ENCODE assay signal across 23 cellular contexts in genomic region chr9:137106662-137107292, GRCh38. TPM values are rescaled to one million over a fixed set of nuclear protein-coding genes. Genes with fewer than 3 reads are reported as not detected.
DNase-seq lines count a peak whose midpoint lies in the region; ATAC-seq, FAIRE-seq and TF ChIP-seq lines count a peak whose summit lies in the region.
"Had no signal": no experiment of that assay in that cellular context is flagged by ENCODE, and none has a peak within 500 bp of the region (broad histone marks: within the 10 kb centered on the region; RNA-seq: fewer than 3 reads in every experiment).

No MANE protein-coding gene starts in this region.

- H3K9me3 ChIP-seq in left ventricle myocardium inferior (replicated peaks), result no peaks in the 10 kb centered on the region
- H3K9me3 ChIP-seq in HCT116 (ENCODE audit: control insufficient read depth in 1 of 2, insufficient read depth in 1 of 2, low read depth in 1 of 2, low read length in 2 of 2), result peaks cover 0 to 17% of the 10 kb centered on the region in 2 experiments; a peak in 1 of 4 replicates
- peaks cover 21% of the 10 kb centered on the region for H3K9me3 ChIP-seq in K562 (replicated peaks; ENCODE audit: control insufficient read depth, insufficient read depth, low read depth, low read length)
- no peaks in the 10 kb centered on the region for H3K9me3 ChIP-seq in osteoblast (ENCODE audit: low read depth, low read length)
- H3K9me3 ChIP-seq in Caco-2, result no peaks in the 10 kb centered on the region
- H3K9me3 ChIP-seq: HAP-1 had no signal

- H3K4me1 Mint-ChIP-seq in Caco-2 (ENCODE audit: low read depth, unreplicated experiment), result no peaks in the 10 kb centered on the region

- H4K20me1 ChIP-seq in HCT116 (ENCODE audit: insufficient read depth) (no peaks in the 10 kb centered on the region), K562 (replicated peaks; ENCODE audit: control insufficient read depth, insufficient read depth, low read length) (no peaks in the 10 kb centered on the region), osteoblast (ENCODE audit: insufficient read depth, low read length) (peaks cover 14% of the 10 kb centered on the region)

- no peak for FAIRE-seq in K562 (lab: Jason Lieb, UNC)
- FAIRE-seq: A549, D721Med, G401.6, GM12892, GM18507 had no signal

- ATAC-seq in Right ventricle myocardium inferior (no peak), HCT116 (0 out of 2 replicates have a peak, but pooled peaks have one; percentile 7), K562 (no peak)
- ATAC-seq: A549; CD8-positive, alpha-beta T cell had no signal

- TF ChIP-seq CTCF in left ventricle myocardium inferior (IDR thresholded peaks at IDR 0.05; ENCODE audit: borderline replicate concordance) (no peak), HCT116 (IDR thresholded peaks at IDR 0.05 in 2 of 3, conservative IDR thresholded peaks at IDR 0.05 in 1 of 3; ENCODE audit: borderline replicate concordance in 1 of 3, insufficient read depth in 1 of 3, low read depth in 2 of 3, low read length in 2 of 3) (no peak), K562 (IDR thresholded peaks at IDR 0.05 in 2 of 3, conservative IDR thresholded peaks at IDR 0.05 in 1 of 3; ENCODE audit: insufficient read depth in 2 of 3, low read depth in 1 of 3, low read length in 3 of 3) (no peak), osteoblast (IDR thresholded peaks at IDR 0.05; ENCODE audit: extremely low read depth, low read depth, low read length) (no peak), Caco-2 (IDR thresholded peaks at IDR 0.05; ENCODE audit: insufficient read depth in 1 of 2, low read depth in 1 of 2, low read length in 1 of 2, severe bottlenecking in 1 of 2, unreplicated experiment in 1 of 2) (no peak)

- H3K4me2 ChIP-seq in HCT116 (ENCODE audit: low read length) (no peak overlapping the region), K562 (ENCODE audit: insufficient read depth, low read length) (no peak overlapping the region), osteoblast (ENCODE audit: insufficient read depth, low read length) (no peak overlapping the region)
- H3K4me2 ChIP-seq: A549 had no signal

- no peaks in the 10 kb centered on the region for H3K27me3 Mint-ChIP-seq in Caco-2 (ENCODE audit: insufficient read depth, unreplicated experiment)

- H3K4me3 ChIP-seq in left ventricle myocardium inferior (no peak overlapping the region), HCT116 (replicated peaks in 1 of 2; ENCODE audit: low read depth in 1 of 2, low read length in 2 of 2) (no peak overlapping the region), K562 (no peak overlapping the region), osteoblast (ENCODE audit: insufficient read depth, low read length) (no peak overlapping the region), Caco-2 (ENCODE audit: low read depth, low read length) (no peak overlapping the region)
- H3K4me3 ChIP-seq: A549, GM23248, HAP-1 had no signal

- H3K79me2 ChIP-seq in HCT116 (ENCODE audit: insufficient read depth, low read length) (0 out of 2 replicates have a peak, but pooled peaks cover under 1% of the 10 kb centered on the region), K562 (ENCODE audit: control insufficient read depth, insufficient read depth, low read length) (no peaks in the 10 kb centered on the region), osteoblast (ENCODE audit: insufficient read depth, low read length) (no peaks in the 10 kb centered on the region)

- H3K9ac ChIP-seq in HCT116 (ENCODE audit: low read length) (no peak overlapping the region), K562 (ENCODE audit: insufficient read depth in 1 of 2, low read depth in 2 of 2, low read length in 2 of 2) (no peak overlapping the region)
- H3K9ac ChIP-seq: GM23248 had no signal

- no peaks in the 10 kb centered on the region for H3K9me1 ChIP-seq in K562 (ENCODE audit: control insufficient read depth, insufficient read depth, low read length)

- DNase-seq in Right ventricle myocardium inferior (ENCODE audit: missing footprints) (peak; percentile 35), left ventricle myocardium inferior (no peak), HCT116 (ENCODE audit: low read depth, low spot score) (no peak), K562 (ENCODE audit: extremely low read depth in 1 of 4, low spot score in 3 of 4) (no peak), osteoblast (ENCODE audit: insufficient read length, low spot score, missing footprints) (peak; percentile 45), NCI-H187 treated with DMSO at 0.1 percent for 48 hours (lab: John Stamatoyannopoulos, UW) (no peak), NCI-H2107 treated with DMSO at 0.1 percent for 48 hours (lab: John Stamatoyannopoulos, UW; ENCODE audit: unreplicated experiment) (no peak), Caco-2 (no peak)
- DNase-seq: AML-193; CD8-positive, alpha-beta T cell; GM23248; HFFc6; IMR-90 had no signal

- POLR2A ChIA-PET in HCT116 (lab: Charles Lee), result no interaction called here
- POLR2A ChIA-PET in K562 (lab: Yijun Ruan, JAX), result interaction anchor here (0.7 to 1.2 kb wide), 7 partner anchors 9 to 23 kb away, joined by 3 to 5 read pairs (median 4); partner anchors contain the start of gene MAN1B1
- POLR2A ChIA-PET in Caco-2 (lab: Charles Lee), result interaction anchor here (0.6 kb wide), 1 partner anchor 27 kb away, joined by 3 read pairs; no protein-coding TSS in a partner anchor

- H3K27ac Mint-ChIP-seq in Caco-2 (ENCODE audit: unreplicated experiment), result no peak overlapping the region
- H3K27ac Mint-ChIP-seq: CD8-positive, alpha-beta T cell; HFFc6 had no signal

- 95% methylated on average over 23 of the region's 29 CpGs for WGBS in K562 (ENCODE audit: insufficient coverage, low coverage, missing lambda C conversion rate)

- TF ChIP-seq RAD21 in HCT116 (IDR thresholded peaks at IDR 0.05; ENCODE audit: low read depth) (no peak), K562 (CRISPR knock-in tag; conservative IDR thresholded peaks at IDR 0.05 in 1 of 2, IDR thresholded peaks at IDR 0.05 in 1 of 2) (no peak)

- H3K36me3 ChIP-seq in left ventricle myocardium inferior (peaks cover 92% of the 10 kb centered on the region), HCT116 (ENCODE audit: control insufficient read depth in 1 of 2, insufficient read depth in 2 of 2, low read length in 2 of 2) (peaks cover 9 to 58% of the 10 kb centered on the region in 2 experiments), K562 (ENCODE audit: control insufficient read depth, insufficient read depth, low read length) (peaks cover 97% of the 10 kb centered on the region), osteoblast (ENCODE audit: insufficient read depth, low read length) (peaks cover 42% of the 10 kb centered on the region), Caco-2 (ENCODE audit: control insufficient read depth, insufficient read depth, low read length) (peaks cover 19% of the 10 kb centered on the region)

- no TSS peak for BruUV-seq in HCT116 (replicated peaks; lab: Mats Ljungman, UMichigan)
- no TSS peak for BruUV-seq in K562 (replicated peaks; lab: Mats Ljungman, UMichigan)
- BruUV-seq in Caco-2 (replicated peaks; lab: Mats Ljungman, UMichigan), result no TSS peak

- peaks cover 18% of the 10 kb centered on the region for H3K36me3 Mint-ChIP-seq in Caco-2 (ENCODE audit: insufficient read depth, unreplicated experiment)

- H3K27me3 ChIP-seq in left ventricle myocardium inferior (ENCODE audit: low read depth), result no peaks in the 10 kb centered on the region
- no peaks in the 10 kb centered on the region for H3K27me3 ChIP-seq in HCT116 (ENCODE audit: insufficient read depth, low read length)
- H3K27me3 ChIP-seq in K562 (ENCODE audit: control insufficient read depth in 2 of 2, insufficient read depth in 2 of 2, low read length in 2 of 2), result no peaks in the 10 kb centered on the region
- H3K27me3 ChIP-seq in osteoblast (ENCODE audit: insufficient read depth, low read length), result no peaks in the 10 kb centered on the region
- no peaks in the 10 kb centered on the region for H3K27me3 ChIP-seq in Caco-2 (replicated peaks; ENCODE audit: control insufficient read depth, insufficient read depth, low read length)

- H3K4me1 ChIP-seq in left ventricle myocardium inferior (no peaks in the 10 kb centered on the region), HCT116 (ENCODE audit: control insufficient read depth in 1 of 2, insufficient read depth in 2 of 2, low read length in 2 of 2) (no peaks in the 10 kb centered on the region), K562 (replicated peaks in 1 of 2; ENCODE audit: control insufficient read depth in 2 of 2, insufficient read depth in 2 of 2, low read length in 2 of 2) (peaks cover 0 to 48% of the 10 kb centered on the region in 2 experiments; a peak in 2 of 5 replicates), osteoblast (ENCODE audit: insufficient read depth, low read length) (no peaks in the 10 kb centered on the region), Caco-2 (no peaks in the 10 kb centered on the region)
- H3K4me1 ChIP-seq: A549, HAP-1 had no signal

- no peak overlapping the region for H2AFZ ChIP-seq in HCT116 (ENCODE audit: low read depth, low read length, poor library complexity, severe bottlenecking)
- no peak overlapping the region for H2AFZ ChIP-seq in K562 (ENCODE audit: low read depth, low read length)
- no peak overlapping the region for H2AFZ ChIP-seq in osteoblast (ENCODE audit: low read length)
- H2AFZ ChIP-seq: GM23248 had no signal

- RAD21 ChIA-PET in HCT116 (lab: Charles Lee; ENCODE audit: low non-redundant PET in 1 of 2, low total read pairs in 2 of 2, uncharacterized antibody in 2 of 2, unreplicated experiment in 2 of 2), result no interaction called here

- CTCF ChIA-PET in HCT116 (lab: Charles Lee) (no interaction called here), K562 (lab: Yijun Ruan, JAX; ENCODE audit: low intra/inter-chr PET ratio) (no interaction called here), Caco-2 (lab: Charles Lee) (no interaction called here)

- no peak overlapping the region for H3K4me3 Mint-ChIP-seq in Caco-2 (ENCODE audit: unreplicated experiment)
- H3K4me3 Mint-ChIP-seq: CD8-positive, alpha-beta T cell; HFFc6 had no signal

- TF ChIP-seq POLR2A in HCT116 (IDR thresholded peaks at IDR 0.05; ENCODE audit: borderline replicate concordance, extremely low read depth, insufficient read depth, insufficient read length) (no peak), K562 (conservative IDR thresholded peaks at IDR 0.05) (no peak)

- intact Hi-C loops in Right ventricle myocardium inferior (cut with DNase I) (no loop called here), left ventricle myocardium inferior (cut with micrococcal nuclease) (no loop called here), HCT116 (cut with micrococcal nuclease) (no loop called here), K562 (cut with micrococcal nuclease) (no loop called here), Caco-2 (cut with micrococcal nuclease; ENCODE audit: unreplicated experiment) (no loop called here)

- TF ChIP-seq EP300 in K562 (IDR thresholded peaks at IDR 0.05; ENCODE audit: low read length), result no peak

- H3K9me2 ChIP-seq in HCT116 (ENCODE audit: insufficient read depth), result no peaks in the 10 kb centered on the region

- in situ Hi-C loops in K562 (cut with MboI), result no loop called here

- H3K27ac ChIP-seq in left ventricle myocardium inferior (replicated peaks) (no peak overlapping the region), HCT116 (ENCODE audit: low read depth, low read length) (no peak overlapping the region; the same call in 1 of the 2 replicates), K562 (ENCODE audit: extremely low read depth, low read depth, low read length) (no peak overlapping the region), osteoblast (ENCODE audit: low read depth, low read length) (no peak overlapping the region)
- H3K27ac ChIP-seq: 22Rv1, A549, GM23248, HL-60 had no signal

- H3K9me3 Mint-ChIP-seq in Caco-2 (ENCODE audit: unreplicated experiment), result no peaks in the 10 kb centered on the region
- H3K9me3 Mint-ChIP-seq: CD8-positive, alpha-beta T cell; HFFc6 had no signal

RNA-seq across cellular contexts. Expression of gene DPP7, which starts 7.8 kb away (rescaled TPM):
- 143 TPM for total RNA-seq in Right ventricle myocardium inferior
- 130 TPM for total RNA-seq in left ventricle myocardium inferior
- total RNA-seq in HCT116 (2021; ENCODE audit: unreplicated experiment), result 291 TPM
- polyA plus RNA-seq in HCT116 (2012), result 302 and 326 TPM in 2 replicates
- total RNA-seq in K562 (2011; cell fraction: chromatin; rRNA removed; ENCODE audit: low replicate concordance), result 175 and 615 TPM in 2 replicates
- 837 and 852 TPM in 2 replicates for total RNA-seq in K562 (2011; cell fraction: nucleolus; rRNA removed)
- total RNA-seq in K562 (2011; cell fraction: nucleoplasm; rRNA removed), result 311 and 347 TPM in 2 replicates
- total RNA-seq in K562 (2014; rRNA removed), result 231 and 272 TPM in 2 replicates
- total RNA-seq in K562 (2014; rRNA removed; fragmentation: Illumina TruSeq; extraction: Trizol), result 11.3 and 24.9 TPM in 2 replicates
- total RNA-seq in K562 (2015; rRNA removed; fragmentation: Illumina TruSeq; extraction: Trizol), result 140 and 141 TPM in 2 replicates
- 311 and 322 TPM in 2 replicates for total RNA-seq in K562 (2021)
- polyA plus RNA-seq in K562 (2011; rRNA removed), result 132 and 158 TPM in 2 replicates
- 141 and 377 TPM in 2 replicates for polyA plus RNA-seq in K562 (2011; cell fraction: cytosol; rRNA removed)
- 1,627 and 2,902 TPM in 2 replicates for polyA plus RNA-seq in K562 (2011; cell fraction: nucleus; rRNA removed)
- 245 and 282 TPM in 2 replicates for polyA plus RNA-seq in K562 (2012)
- 48.4 and 105 TPM in 2 replicates for polyA plus RNA-seq in K562 (2014; fragmentation: Illumina TruSeq; extraction: Trizol)
- polyA plus RNA-seq in K562 (2014; fragmentation: Nextera tagmentation; extraction: Ambion mirVana), result 1 to 10 TPM in 1 of 2 experiments, under 1 TPM in 1; 0.99 to 4.1 TPM
- polyA plus RNA-seq in K562 (2014; rRNA removed), result 352 and 365 TPM in 2 replicates
- polyA minus RNA-seq in K562 (2011; rRNA and poly(A)+ RNA removed), result 9.4 and 25.8 TPM in 2 replicates
- polyA minus RNA-seq in K562 (2011; cell fraction: cytosol; rRNA and poly(A)+ RNA removed), result 61.7 and 63.0 TPM in 2 replicates
- polyA minus RNA-seq in K562 (2011; cell fraction: nucleus; rRNA and poly(A)+ RNA removed), result 112 and 134 TPM in 2 replicates
- total RNA-seq in osteoblast, result 66.6 and 74.6 TPM in 2 replicates
- 230 and 247 TPM in 2 replicates for total RNA-seq in Caco-2 (2022)

RNA-seq across cellular contexts. Expression of gene MAN1B1, which starts 20.0 kb away (rescaled TPM):
- total RNA-seq in Right ventricle myocardium inferior (20.4 TPM), left ventricle myocardium inferior (20.6 TPM), HCT116 (2021; ENCODE audit: unreplicated experiment) (50.9 TPM), K562 (2014; rRNA removed) (30.1 and 35.1 TPM in 2 replicates), K562 (2014; rRNA removed; fragmentation: Illumina TruSeq; extraction: Trizol) (14.4 and 14.8 TPM in 2 replicates), K562 (2015; rRNA removed; fragmentation: Illumina TruSeq; extraction: Trizol) (21.0 and 21.6 TPM in 2 replicates), K562 (2021) (33.9 and 36.6 TPM in 2 replicates), osteoblast (94.1 and 103 TPM in 2 replicates), Caco-2 (2022) (57.7 and 58.0 TPM in 2 replicates)
- 53.6 and 53.7 TPM in 2 replicates for polyA plus RNA-seq in HCT116 (2012)
- 158 and 355 TPM in 2 replicates for total RNA-seq in K562 (2011; cell fraction: chromatin; rRNA removed; ENCODE audit: low replicate concordance)
- 181 and 194 TPM in 2 replicates for total RNA-seq in K562 (2011; cell fraction: nucleolus; rRNA removed)
- total RNA-seq in K562 (2011; cell fraction: nucleoplasm; rRNA removed), result 119 and 136 TPM in 2 replicates
- polyA plus RNA-seq in K562 (2011; rRNA removed) (27.3 and 40.1 TPM in 2 replicates), K562 (2014; fragmentation: Illumina TruSeq; extraction: Trizol) (23.8 and 31.3 TPM in 2 replicates), K562 (2014; fragmentation: Nextera tagmentation; extraction: Ambion mirVana) (under 1 TPM; 0.55 to 0.89 TPM), K562 (2014; rRNA removed) (29.6 and 33.6 TPM in 2 replicates)
- polyA plus RNA-seq in K562 (2011; cell fraction: cytosol; rRNA removed), result 33.0 and 35.1 TPM in 2 replicates
- polyA plus RNA-seq in K562 (2011; cell fraction: nucleus; rRNA removed), result 128 and 134 TPM in 2 replicates
- 25.3 and 58.7 TPM in 2 replicates for polyA plus RNA-seq in K562 (2012)
- polyA minus RNA-seq in K562 (2011; rRNA and poly(A)+ RNA removed), result 32.0 and 36.7 TPM in 2 replicates
- 17.1 and 24.8 TPM in 2 replicates for polyA minus RNA-seq in K562 (2011; cell fraction: cytosol; rRNA and poly(A)+ RNA removed)
- 38.5 and 64.6 TPM in 2 replicates for polyA minus RNA-seq in K562 (2011; cell fraction: nucleus; rRNA and poly(A)+ RNA removed)

RNA-seq across cellular contexts. Expression of gene UAP1L1, which starts 29.5 kb away (rescaled TPM):
- 13.6 TPM for total RNA-seq in Right ventricle myocardium inferior
- total RNA-seq in left ventricle myocardium inferior, result 11.5 TPM
- 11.0 TPM for total RNA-seq in HCT116 (2021; ENCODE audit: unreplicated experiment)
- polyA plus RNA-seq in HCT116 (2012), result 4.6 and 5.3 TPM in 2 replicates
- 10.1 and 23.7 TPM in 2 replicates for total RNA-seq in K562 (2011; cell fraction: chromatin; rRNA removed; ENCODE audit: low replicate concordance)
- total RNA-seq in K562 (2011; cell fraction: nucleolus; rRNA removed), result 16.3 and 18.0 TPM in 2 replicates
- 9.3 and 10.3 TPM in 2 replicates for total RNA-seq in K562 (2011; cell fraction: nucleoplasm; rRNA removed)
- 3.7 and 5.1 TPM in 2 replicates for total RNA-seq in K562 (2014; rRNA removed)
- 1.5 and 1.6 TPM in 2 replicates for total RNA-seq in K562 (2014; rRNA removed; fragmentation: Illumina TruSeq; extraction: Trizol)
- total RNA-seq in K562 (2015; rRNA removed; fragmentation: Illumina TruSeq; extraction: Trizol), result 5.1 and 5.2 TPM in 2 replicates
- total RNA-seq in K562 (2021), result 8.6 and 8.8 TPM in 2 replicates
- 1.5 and 3.0 TPM in 2 replicates for polyA plus RNA-seq in K562 (2011; rRNA removed)
- polyA plus RNA-seq in K562 (2011; cell fraction: cytosol; rRNA removed), result 2.4 and 2.6 TPM in 2 replicates
- polyA plus RNA-seq in K562 (2011; cell fraction: nucleus; rRNA removed), result 17.8 and 18.3 TPM in 2 replicates
- 6.6 and 13.1 TPM in 2 replicates for polyA plus RNA-seq in K562 (2012)
- 5.2 and 5.3 TPM in 2 replicates for polyA plus RNA-seq in K562 (2014; fragmentation: Illumina TruSeq; extraction: Trizol)
- polyA plus RNA-seq in K562 (2014; fragmentation: Nextera tagmentation; extraction: Ambion mirVana), result under 1 TPM; 0.20 to 0.29 TPM
- polyA plus RNA-seq in K562 (2014; rRNA removed), result 5.0 and 7.1 TPM in 2 replicates
- 0.69 and 0.74 TPM in 2 replicates for polyA minus RNA-seq in K562 (2011; rRNA and poly(A)+ RNA removed)
- 1.4 and 1.5 TPM in 2 replicates for polyA minus RNA-seq in K562 (2011; cell fraction: cytosol; rRNA and poly(A)+ RNA removed)
- 3.0 and 4.1 TPM in 2 replicates for polyA minus RNA-seq in K562 (2011; cell fraction: nucleus; rRNA and poly(A)+ RNA removed)
- 35.9 and 36.9 TPM in 2 replicates for total RNA-seq in osteoblast
- 22.7 and 24.6 TPM in 2 replicates for total RNA-seq in Caco-2 (2022)

RNA-seq across cellular contexts. Expression of gene GRIN1, which starts 32.2 kb away (rescaled TPM):
- not detected for total RNA-seq in Right ventricle myocardium inferior
- not detected for total RNA-seq in left ventricle myocardium inferior
- 23.1 TPM for total RNA-seq in HCT116 (2021; ENCODE audit: unreplicated experiment)
- 8.6 and 12.5 TPM in 2 replicates for polyA plus RNA-seq in HCT116 (2012)
- total RNA-seq in K562 (2011; cell fraction: chromatin; rRNA removed; ENCODE audit: low replicate concordance), result 0.25 and 3.0 TPM in 2 replicates
- total RNA-seq in K562 (2011; cell fraction: nucleolus; rRNA removed), result 0.67 and 3.3 TPM in 2 replicates
- total RNA-seq in K562 (2011; cell fraction: nucleoplasm; rRNA removed), result 0.53 and 1.2 TPM in 2 replicates
- not detected in 2 replicates for total RNA-seq in K562 (2014; rRNA removed)
- total RNA-seq in K562 (2014; rRNA removed; fragmentation: Illumina TruSeq; extraction: Trizol), result not detected in 2 replicates
- not detected in 2 replicates for total RNA-seq in K562 (2015; rRNA removed; fragmentation: Illumina TruSeq; extraction: Trizol)
- 0.35 and 0.36 TPM in 2 replicates for total RNA-seq in K562 (2021)
- 0.03 and 0.04 TPM in 2 replicates for polyA plus RNA-seq in K562 (2011; rRNA removed)
- polyA plus RNA-seq in K562 (2011; cell fraction: cytosol; rRNA removed), result 0.04 and 0.07 TPM in 2 replicates
- 0.34 and 0.67 TPM in 2 replicates for polyA plus RNA-seq in K562 (2011; cell fraction: nucleus; rRNA removed)
- 0.35 and 0.38 TPM in 2 replicates for polyA plus RNA-seq in K562 (2012)
- polyA plus RNA-seq in K562 (2014; fragmentation: Illumina TruSeq; extraction: Trizol), result 0.08 TPM in 1 of 2 replicates, not detected in the other
- not detected for polyA plus RNA-seq in K562 (2014; fragmentation: Nextera tagmentation; extraction: Ambion mirVana)
- polyA plus RNA-seq in K562 (2014; rRNA removed), result 0.08 and 0.16 TPM in 2 replicates
- polyA minus RNA-seq in K562 (2011; rRNA and poly(A)+ RNA removed), result not detected in 2 replicates
- polyA minus RNA-seq in K562 (2011; cell fraction: cytosol; rRNA and poly(A)+ RNA removed), result not detected in 2 replicates
- polyA minus RNA-seq in K562 (2011; cell fraction: nucleus; rRNA and poly(A)+ RNA removed), result 0.13 and 0.56 TPM in 2 replicates
- total RNA-seq in osteoblast, result not detected in 2 replicates
- total RNA-seq in Caco-2 (2022), result 1.9 and 3.7 TPM in 2 replicates
- total RNA-seq: CD8-positive, alpha-beta T cell; H4; HT1080; IMR-90 had no signal
- polyA plus RNA-seq: GM23248 had no signal

RNA-seq across cellular contexts. Expression of gene SAPCD2, which starts 36.4 kb away (rescaled TPM):
- 0.22 TPM for total RNA-seq in Right ventricle myocardium inferior
- 0.25 TPM for total RNA-seq in left ventricle myocardium inferior
- 71.7 TPM for total RNA-seq in HCT116 (2021; ENCODE audit: unreplicated experiment)
- polyA plus RNA-seq in HCT116 (2012), result 48.5 and 59.4 TPM in 2 replicates
- total RNA-seq in K562 (2011; cell fraction: chromatin; rRNA removed; ENCODE audit: low replicate concordance), result 12.7 and 42.0 TPM in 2 replicates
- total RNA-seq in K562 (2011; cell fraction: nucleolus; rRNA removed), result 49.3 and 51.2 TPM in 2 replicates
- total RNA-seq in K562 (2011; cell fraction: nucleoplasm; rRNA removed), result 20.6 and 22.4 TPM in 2 replicates
- total RNA-seq in K562 (2014; rRNA removed), result 91.8 and 115 TPM in 2 replicates
- total RNA-seq in K562 (2014; rRNA removed; fragmentation: Illumina TruSeq; extraction: Trizol), result 13.1 and 15.8 TPM in 2 replicates
- 40.8 and 42.4 TPM in 2 replicates for total RNA-seq in K562 (2015; rRNA removed; fragmentation: Illumina TruSeq; extraction: Trizol)
- total RNA-seq in K562 (2021), result 72.1 and 78.8 TPM in 2 replicates
- polyA plus RNA-seq in K562 (2011; rRNA removed), result 18.8 and 24.2 TPM in 2 replicates
- polyA plus RNA-seq in K562 (2011; cell fraction: cytosol; rRNA removed), result 28.2 and 80.8 TPM in 2 replicates
- polyA plus RNA-seq in K562 (2011; cell fraction: nucleus; rRNA removed), result 42.6 and 60.8 TPM in 2 replicates
- polyA plus RNA-seq in K562 (2012), result 27.0 and 33.0 TPM in 2 replicates
- polyA plus RNA-seq in K562 (2014; fragmentation: Illumina TruSeq; extraction: Trizol), result 18.3 and 41.2 TPM in 2 replicates
- 1 to 10 TPM; 3.4 to 3.7 TPM for polyA plus RNA-seq in K562 (2014; fragmentation: Nextera tagmentation; extraction: Ambion mirVana)
- 56.5 and 67.8 TPM in 2 replicates for polyA plus RNA-seq in K562 (2014; rRNA removed)
- 6.7 and 11.1 TPM in 2 replicates for polyA minus RNA-seq in K562 (2011; rRNA and poly(A)+ RNA removed)
- polyA minus RNA-seq in K562 (2011; cell fraction: cytosol; rRNA and poly(A)+ RNA removed), result 29.9 and 32.2 TPM in 2 replicates
- polyA minus RNA-seq in K562 (2011; cell fraction: nucleus; rRNA and poly(A)+ RNA removed), result 16.6 and 17.5 TPM in 2 replicates
- total RNA-seq in osteoblast, result 0.88 and 1.1 TPM in 2 replicates
- total RNA-seq in Caco-2 (2022), result 53.3 and 57.5 TPM in 2 replicates

Comparison
In these comparisons a context has a peak if more than half of its experiments do, and no peak if none do; other contexts are left out.
1. DNase-seq: peak in Right ventricle myocardium inferior (single experiment) and osteoblast (single experiment); none in left ventricle myocardium inferior (single experiment), HCT116 (single experiment), K562 (0 of 4), NCI-H187 treated with DMSO at 0.1 percent for 48 hours (single experiment), NCI-H2107 treated with DMSO at 0.1 percent for 48 hours (single experiment) and Caco-2 (0 of 2).